In the genomic region with DNA sequence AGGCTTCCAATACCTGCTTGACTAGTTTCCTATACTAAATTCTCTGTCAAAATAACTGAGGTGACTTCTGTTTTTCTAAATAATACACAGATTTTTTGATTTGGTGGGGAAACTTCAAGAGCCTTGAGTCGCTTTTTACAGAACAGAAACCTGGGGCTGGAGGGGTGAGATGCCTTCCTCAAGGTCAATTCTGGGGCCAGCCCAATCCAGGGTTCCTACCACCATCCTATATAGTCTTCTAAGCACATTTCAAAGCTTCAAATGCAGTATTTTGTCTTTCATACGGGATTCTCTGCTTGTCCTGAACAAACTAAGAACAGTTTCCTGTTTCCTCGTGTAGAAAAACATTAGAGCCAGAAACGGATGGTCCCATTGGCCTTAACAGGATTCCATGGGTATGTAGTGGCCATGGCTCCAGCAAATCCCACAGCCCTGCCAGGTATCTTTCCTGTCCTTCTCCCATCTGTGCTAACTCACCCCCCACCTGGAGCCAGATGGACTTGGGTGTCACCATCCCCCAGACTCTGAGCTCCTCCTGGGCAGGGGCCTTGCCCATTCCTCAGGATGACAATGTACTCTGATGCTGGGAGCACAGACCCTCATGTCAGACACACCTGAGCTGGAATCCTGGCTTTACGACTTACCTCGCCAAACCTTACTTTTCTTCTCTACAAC, we compare ENCODE assay signal across 8 cellular contexts.
A peak's percentile ranks its signal among the peaks of the same experiment; 100 is the strongest.
DNase-seq lines count a peak whose midpoint lies in the region; ATAC-seq and FAIRE-seq lines count a peak whose summit lies in the region.
"Had no signal": no experiment of that assay in that cellular context is flagged by ENCODE, and none has a peak within 500 bp of the region (broad histone marks: within the 10 kb centered on the region; RNA-seq: fewer than 3 reads in every experiment).

No MANE protein-coding gene starts in this region.

- FAIRE-seq in small intestine (lab: Jason Lieb, UNC): no peak

- H3K27me3 ChIP-seq in small intestine (ENCODE audit: control insufficient read depth in 2 of 2, insufficient read depth in 2 of 2, low read length in 2 of 2): no peaks in the 10 kb centered on the region

- H3K4me1 ChIP-seq in small intestine (ENCODE audit: control insufficient read depth in 2 of 2, insufficient read depth in 1 of 2, low read depth in 1 of 2, low read length in 1 of 2): peaks cover 6 to 7% of the 10 kb centered on the region in 2 donors

- WGBS in small intestine, 3 donors: 62 to 70% (median 69%) methylated on average over 6 of the region's 6 CpGs

- ATAC-seq in GM19023 (IDR thresholded peaks at IDR 0.05; ENCODE audit: unreplicated experiment) (peak; percentile 20), HG03175 (IDR thresholded peaks at IDR 0.05; ENCODE audit: unreplicated experiment) (peak; percentile 19), HG03439 (IDR thresholded peaks at IDR 0.05; ENCODE audit: unreplicated experiment) (no peak), HG03097 (IDR thresholded peaks at IDR 0.05; ENCODE audit: low FRiP score, unreplicated experiment) (no peak)

- H3K9me3 ChIP-seq in small intestine (ENCODE audit: control insufficient read depth, low read depth): no peaks in the 10 kb centered on the region

- H3K4me3 ChIP-seq in small intestine (ENCODE audit: low read depth in 1 of 2, low read length in 2 of 2): no peak overlapping the region

- H3K36me3 ChIP-seq in small intestine (ENCODE audit: control insufficient read depth in 2 of 2, insufficient read depth in 2 of 2, low read length in 2 of 2): no peaks in the 10 kb centered on the region

- peak overlapping the region; percentile 8 to 82 for H3K27ac ChIP-seq in small intestine (ENCODE audit: low read depth in 1 of 2, low read length in 1 of 2)

- peak; percentile 50 for DNase-seq in cerebellum (ENCODE audit: low spot score)
- DNase-seq in small intestine: no peak
- no peak for DNase-seq in kidney glomerular epithelial cell (lab: John Stamatoyannopoulos, UW)
- DNase-seq: left cardiac atrium had no signal

Comparison
In these comparisons a context has a peak if more than half of its experiments do, and no peak if none do; other contexts are left out.
1. ATAC-seq: peak in GM19023 (single experiment) and HG03175 (single experiment); none in HG03439 (single experiment) and HG03097 (single experiment).